Comparison of ENCODE assay signal across 1 cellular context in the genomic region with DNA sequence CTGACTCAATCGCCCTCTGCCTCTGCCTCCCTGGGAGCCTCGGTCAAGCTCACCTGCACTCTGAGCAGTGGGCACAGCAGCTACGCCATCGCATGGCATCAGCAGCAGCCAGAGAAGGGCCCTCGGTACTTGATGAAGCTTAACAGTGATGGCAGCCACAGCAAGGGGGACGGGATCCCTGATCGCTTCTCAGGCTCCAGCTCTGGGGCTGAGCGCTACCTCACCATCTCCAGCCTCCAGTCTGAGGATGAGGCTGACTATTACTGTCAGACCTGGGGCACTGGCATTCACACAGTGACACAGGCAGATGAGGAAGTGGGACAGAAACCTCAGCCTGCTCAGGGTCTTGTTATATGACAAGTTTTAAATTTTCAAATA.
TF ChIP-seq lines count a peak whose summit lies in the region.

No MANE protein-coding gene starts in this region.

TF ChIP-seq in H1, 55 proteins besides CTCF, POLR2A, EP300 and RAD21 (continued from another document):
- TF ChIP-seq CEBPB (IDR thresholded peaks at IDR 0.05; ENCODE audit: low read depth, low read length) (no peak), JUN (IDR thresholded peaks at IDR 0.05; ENCODE audit: low read depth, low read length) (no peak), TAF1 (IDR thresholded peaks at IDR 0.05; ENCODE audit: low read depth, low read length) (no peak), TBP (IDR thresholded peaks at IDR 0.05; ENCODE audit: low read depth, low read length) (no peak), CHD2 (IDR thresholded peaks at IDR 0.05; ENCODE audit: low read length) (no peak), CTBP2 (IDR thresholded peaks at IDR 0.05; ENCODE audit: borderline replicate concordance, insufficient read depth, insufficient read length, low read length) (no peak)
- TF ChIP-seq, protein P1, sequence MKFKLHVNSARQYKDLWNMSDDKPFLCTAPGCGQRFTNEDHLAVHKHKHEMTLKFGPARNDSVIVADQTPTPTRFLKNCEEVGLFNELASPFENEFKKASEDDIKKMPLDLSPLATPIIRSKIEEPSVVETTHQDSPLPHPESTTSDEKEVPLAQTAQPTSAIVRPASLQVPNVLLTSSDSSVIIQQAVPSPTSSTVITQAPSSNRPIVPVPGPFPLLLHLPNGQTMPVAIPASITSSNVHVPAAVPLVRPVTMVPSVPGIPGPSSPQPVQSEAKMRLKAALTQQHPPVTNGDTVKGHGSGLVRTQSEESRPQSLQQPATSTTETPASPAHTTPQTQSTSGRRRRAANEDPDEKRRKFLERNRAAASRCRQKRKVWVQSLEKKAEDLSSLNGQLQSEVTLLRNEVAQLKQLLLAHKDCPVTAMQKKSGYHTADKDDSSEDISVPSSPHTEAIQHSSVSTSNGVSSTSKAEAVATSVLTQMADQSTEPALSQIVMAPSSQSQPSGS (IDR thresholded peaks at IDR 0.05; ENCODE audit: low read length): no peak
